15 cellular contexts compared by ENCODE assay signal in genomic region chr22:18088825-18089568, GRCh38. TPM values are rescaled to one million over a fixed set of nuclear protein-coding genes. Genes with fewer than 3 reads are reported as not detected.
DNase-seq lines count a peak whose midpoint lies in the region; ATAC-seq, FAIRE-seq and TF ChIP-seq lines count a peak whose summit lies in the region.
"Had no signal": no experiment of that assay in that cellular context is flagged by ENCODE, and none has a peak within 500 bp of the region (broad histone marks: within the 10 kb centered on the region; RNA-seq: fewer than 3 reads in every experiment).

No MANE protein-coding gene starts in this region.

- TF ChIP-seq CTCF in HepG2 (CRISPR knock-in tag; IDR thresholded peaks at IDR 0.05) = no peak
- no peak for TF ChIP-seq CTCF in right lobe of liver (IDR thresholded peaks at IDR 0.05)
- no peak for TF ChIP-seq CTCF in dorsolateral prefrontal cortex (IDR thresholded peaks at IDR 0.05 in 54 of 56, conservative IDR thresholded peaks at IDR 0.05 in 2 of 56; ENCODE audit: low read depth in 1 of 56, partially characterized antibody in 56 of 56)
- no peak for TF ChIP-seq CTCF in HFFc6 (IDR thresholded peaks at IDR 0.05)

- H3K27ac ChIP-seq in HepG2 (ENCODE audit: extremely low read length, insufficient read depth, low read length) = no peak overlapping the region
- H3K27ac ChIP-seq in right lobe of liver = no peak overlapping the region
- H3K27ac ChIP-seq in dorsolateral prefrontal cortex = peak overlapping the region in 34 of 59 donors; percentile 0 to 80 (median 23)
- H3K27ac ChIP-seq: uterus, WERI-Rb-1 had no signal

- H3K4me3 ChIP-seq in HepG2 (replicated peaks in 1 of 3; ENCODE audit: insufficient read depth in 1 of 3, low read depth in 2 of 3, low read length in 3 of 3) (no peak overlapping the region), right lobe of liver (no peak overlapping the region), dorsolateral prefrontal cortex (no peak overlapping the region)
- H3K4me3 ChIP-seq: GM23338, spleen, uterus had no signal

- in situ Hi-C loops in HepG2 (cut with HindIII; ENCODE audit: extremely low pct_ligation_motif_present, low pct_unique_long_range_greater_than_20kb) = no loop called here

- H3K9me3 ChIP-seq in HepG2 (ENCODE audit: low read length) (no peaks in the 10 kb centered on the region), right lobe of liver (no peaks in the 10 kb centered on the region)
- H3K9me3 ChIP-seq: spleen, uterus had no signal

- POLR2A ChIA-PET in HepG2 (lab: Yijun Ruan, JAX) = interaction anchor here (0.9 to 1.7 kb wide), 4 partner anchors 11 to 61 kb away, joined by 3 to 17 read pairs (median 3); partner anchors contain the start of genes PEX26 and USP18

- H3K4me2 ChIP-seq in HepG2 (ENCODE audit: low read depth, low read length) = no peak overlapping the region
- H3K4me2 ChIP-seq: GM23338 had no signal

- TF ChIP-seq POLR2A in HepG2 (IDR thresholded peaks at IDR 0.05; ENCODE audit: insufficient read depth in 1 of 2, low read depth in 2 of 2, low read length in 2 of 2) = no peak
- no peak for TF ChIP-seq POLR2A in right lobe of liver (IDR thresholded peaks at IDR 0.05)

- ATAC-seq in HepG2 = no peak
- ATAC-seq in right lobe of liver = no peak
- ATAC-seq in stimulated activated naive B cell treated with anti-CD40 and anti-IgM and Interleukin-4, amounts not matched to agents 10 μg/mL and 1 μg/mL and 100 μg/mL, for 72 hours (replicated peaks) = peak; percentile 45 to 63
- no peak for ATAC-seq in HG02763 (IDR thresholded peaks at IDR 0.05; ENCODE audit: unreplicated experiment)
- ATAC-seq: GM23338, left lobe of liver had no signal

- no peak overlapping the region for H3K4me3 Mint-ChIP-seq in IgD-negative memory B cell
- no peak overlapping the region for H3K4me3 Mint-ChIP-seq in stimulated activated naive B cell treated with anti-CD40 and anti-IgM and Interleukin-4, amounts not matched to agents 10 μg/mL and 1 μg/mL and 100 μg/mL, for 72 hours
- H3K4me3 Mint-ChIP-seq in HFFc6 = no peak overlapping the region
- H3K4me3 Mint-ChIP-seq: activated T-helper 1 cell treated with anti-CD3 and anti-CD28 coated beads, Interleukin-12 subunit alpha, Interleukin-12 subunit beta, Interleukin-2, Interleukin-4 antibody, amounts not matched to agents 30 ng/mL and 10 ng/mL and 1 ng/mL, durations not matched to agents 14 hours and 24 hours and 36 hours; GM23338 had no signal

- no peak overlapping the region for H2AFZ ChIP-seq in HepG2 (ENCODE audit: low read length)
- H2AFZ ChIP-seq: GM23338 had no signal

- H3K27ac Mint-ChIP-seq in IgD-negative memory B cell (peak overlapping the region in 2 of 3 donors; percentile 10 to 68), HFFc6 (no peak overlapping the region)
- peak overlapping the region; percentile 43 for H3K27ac Mint-ChIP-seq in stimulated activated naive B cell treated with anti-CD40 and anti-IgM and Interleukin-4, amounts not matched to agents 10 μg/mL and 1 μg/mL and 100 μg/mL, for 72 hours
- H3K27ac Mint-ChIP-seq: activated T-helper 1 cell treated with anti-CD3 and anti-CD28 coated beads, Interleukin-12 subunit alpha, Interleukin-12 subunit beta, Interleukin-2, Interleukin-4 antibody, amounts not matched to agents 30 ng/mL and 10 ng/mL and 1 ng/mL, durations not matched to agents 14 hours and 24 hours and 36 hours; GM23338 had no signal

- H3K79me2 ChIP-seq in HepG2 (ENCODE audit: insufficient read depth, low read length) = no peaks in the 10 kb centered on the region

- H3K9me3 Mint-ChIP-seq in IgD-negative memory B cell (no peaks in the 10 kb centered on the region), HFFc6 (no peaks in the 10 kb centered on the region)
- H3K9me3 Mint-ChIP-seq in stimulated activated naive B cell treated with anti-CD40 and anti-IgM and Interleukin-4, amounts not matched to agents 10 μg/mL and 1 μg/mL and 100 μg/mL, for 72 hours = no peaks in the 10 kb centered on the region
- H3K9me3 Mint-ChIP-seq: activated T-helper 1 cell treated with anti-CD3 and anti-CD28 coated beads, Interleukin-12 subunit alpha, Interleukin-12 subunit beta, Interleukin-2, Interleukin-4 antibody, amounts not matched to agents 30 ng/mL and 10 ng/mL and 1 ng/mL, durations not matched to agents 14 hours and 24 hours and 36 hours; GM23338 had no signal

- H3K27me3 ChIP-seq in HepG2 (ENCODE audit: control insufficient read depth in 1 of 2, insufficient read depth in 2 of 2, low read length in 2 of 2) (no peaks in the 10 kb centered on the region), right lobe of liver (no peaks in the 10 kb centered on the region), dorsolateral prefrontal cortex (no peaks in the 10 kb centered on the region)
- H3K27me3 ChIP-seq: spleen, uterus had no signal

- peaks cover 36% of the 10 kb centered on the region for H3K4me1 ChIP-seq in HepG2 (ENCODE audit: insufficient read depth, low read length)
- H3K4me1 ChIP-seq in right lobe of liver = peaks cover 0 to 13% (median 6%) of the 10 kb centered on the region in 4 donors

- CTCF ChIA-PET in HepG2 (lab: Yijun Ruan, JAX; ENCODE audit: low intra/inter-chr PET ratio, low total read pairs) = no interaction called here

- no peak for FAIRE-seq in HepG2 (lab: Jason Lieb, UNC)

- H3K9ac ChIP-seq in HepG2 (ENCODE audit: insufficient read depth, low read depth, low read length) = 0 out of 2 replicates have a peak overlapping the region, but pooled peaks have one; percentile 4

- no peaks in the 10 kb centered on the region for H3K27me3 Mint-ChIP-seq in IgD-negative memory B cell
- no peaks in the 10 kb centered on the region for H3K27me3 Mint-ChIP-seq in stimulated activated naive B cell treated with anti-CD40 and anti-IgM and Interleukin-4, amounts not matched to agents 10 μg/mL and 1 μg/mL and 100 μg/mL, for 72 hours
- H3K27me3 Mint-ChIP-seq in HFFc6 (ENCODE audit: insufficient read depth) = no peaks in the 10 kb centered on the region

- H3K36me3 ChIP-seq in HepG2 (replicated peaks in 1 of 2; ENCODE audit: control insufficient read depth in 1 of 2, insufficient read depth in 2 of 2, low read length in 2 of 2) = peaks cover 15 to 35% of the 10 kb centered on the region in 2 experiments
- peaks cover 0 to 25% (median 10%) of the 10 kb centered on the region in 4 donors for H3K36me3 ChIP-seq in right lobe of liver
- H3K36me3 ChIP-seq: uterus had no signal

- TF ChIP-seq EP300 in HepG2 (IDR thresholded peaks at IDR 0.05; ENCODE audit: low read depth in 2 of 2, low read length in 2 of 2) = no peak
- no peak for TF ChIP-seq EP300 in HepG2 (CRISPR knock-in tag; IDR thresholded peaks at IDR 0.05; ENCODE audit: borderline replicate concordance)

- intact Hi-C loops in HepG2 (cut with micrococcal nuclease; ENCODE audit: unreplicated experiment) (no loop called here), right lobe of liver (cut with DNase I) (no loop called here), dorsolateral prefrontal cortex (cut with DNase I) (no loop called here)

- H3K4me1 Mint-ChIP-seq in IgD-negative memory B cell = peaks cover 8 to 15% (median 14%) of the 10 kb centered on the region in 3 donors
- peaks cover 15 to 21% of the 10 kb centered on the region in 2 donors for H3K4me1 Mint-ChIP-seq in stimulated activated naive B cell treated with anti-CD40 and anti-IgM and Interleukin-4, amounts not matched to agents 10 μg/mL and 1 μg/mL and 100 μg/mL, for 72 hours
- peaks cover 9% of the 10 kb centered on the region; the same call in 1 of the 2 replicates for H3K4me1 Mint-ChIP-seq in HFFc6 (ENCODE audit: low read depth)

- DNase-seq in HepG2 (ENCODE audit: low spot score) = peak; percentile 56
- no peak for DNase-seq in right lobe of liver
- DNase-seq in dorsolateral prefrontal cortex = peak in 4 of 10 donors; percentile 35 to 57 (median 53)
- DNase-seq in stimulated activated naive B cell treated with anti-CD40 and anti-IgM and Interleukin-4, amounts not matched to agents 10 μg/mL and 1 μg/mL and 100 μg/mL, for 72 hours = no peak
- no peak for DNase-seq in HFFc6
- DNase-seq in NCI-H128 (lab: John Stamatoyannopoulos, UW; ENCODE audit: unreplicated experiment) = no peak
- DNase-seq: NCI-H2171 treated with DMSO at 0.1 percent for 48 hours, spleen, uterus, WERI-Rb-1 had no signal

- WGBS in HepG2 (ENCODE audit: low lambda C conversion rate) = 87% methylated on average over 9 of the region's 11 CpGs
- 73% methylated on average over 8 of the region's 11 CpGs for whole genome bisulfite sequencing in right lobe of liver (ENCODE audit: insufficient coverage, low coverage, low lambda C conversion rate, missing lambda C conversion rate)

- BruUV-seq in HepG2 (replicated peaks; lab: Mats Ljungman, UMichigan) = no TSS peak

- TF ChIP-seq RAD21 in HepG2 (CRISPR knock-in tag; IDR thresholded peaks at IDR 0.05) = no peak

- H3K36me3 Mint-ChIP-seq in IgD-negative memory B cell (peaks cover 9% of the 10 kb centered on the region), HFFc6 (ENCODE audit: low read depth) (peaks cover 15% of the 10 kb centered on the region)
- peaks cover 49 to 65% of the 10 kb centered on the region in 2 donors for H3K36me3 Mint-ChIP-seq in stimulated activated naive B cell treated with anti-CD40 and anti-IgM and Interleukin-4, amounts not matched to agents 10 μg/mL and 1 μg/mL and 100 μg/mL, for 72 hours

- H4K20me1 ChIP-seq in HepG2 (ENCODE audit: insufficient read depth, low read length) = no peaks in the 10 kb centered on the region

RNA-seq across cellular contexts. Expression of gene PEX26, which starts 11.2 kb away (rescaled TPM):
- 25.1 and 30.6 TPM in 2 replicates for total RNA-seq in HepG2 (2016; rRNA removed; fragmentation: Illumina TruSeq; extraction: Trizol)
- total RNA-seq in HepG2 (2016; cell fraction: cytosol; rRNA removed; fragmentation: Illumina TruSeq; extraction: Trizol; ENCODE audit: low read depth) = 3.6 and 6.1 TPM in 2 replicates
- 26.6 and 27.5 TPM in 2 replicates for total RNA-seq in HepG2 (2016; cell fraction: insoluble cytoplasmic fraction; rRNA removed; fragmentation: Illumina TruSeq; extraction: Trizol)
- total RNA-seq in HepG2 (2016; cell fraction: membrane; rRNA removed; fragmentation: Illumina TruSeq; extraction: Trizol) = 23.5 and 27.1 TPM in 2 replicates
- total RNA-seq in HepG2 (2016; cell fraction: nucleus; rRNA removed; fragmentation: Illumina TruSeq; extraction: Trizol) = 13.8 and 17.8 TPM in 2 replicates
- 10.6 and 15.4 TPM in 2 replicates for polyA plus RNA-seq in HepG2 (2011; rRNA removed)
- polyA plus RNA-seq in HepG2 (2011; cell fraction: cytosol; rRNA removed) = 12.4 and 12.5 TPM in 2 replicates
- 13.5 and 14.8 TPM in 2 replicates for polyA plus RNA-seq in HepG2 (2011; cell fraction: nucleus; rRNA removed)
- polyA plus RNA-seq in HepG2 (2012) = 13.4 and 14.4 TPM in 2 replicates
- 4.6 and 6.3 TPM in 2 replicates for polyA plus RNA-seq in HepG2 (2016; cell fraction: cytosol; fragmentation: Illumina TruSeq; extraction: Trizol; ENCODE audit: low read depth)
- polyA plus RNA-seq in HepG2 (2016; cell fraction: insoluble cytoplasmic fraction; fragmentation: Illumina TruSeq; extraction: Trizol; ENCODE audit: low read depth) = 25.9 and 26.3 TPM in 2 replicates
- polyA plus RNA-seq in HepG2 (2016; cell fraction: membrane; fragmentation: Illumina TruSeq; extraction: Trizol; ENCODE audit: low read depth) = 15.8 and 17.3 TPM in 2 replicates
- 17.9 and 18.6 TPM in 2 replicates for polyA plus RNA-seq in HepG2 (2016; cell fraction: nucleus; fragmentation: Illumina TruSeq; extraction: Trizol; ENCODE audit: insufficient read depth, low read depth)
- 35.9 and 42.8 TPM in 2 replicates for polyA minus RNA-seq in HepG2 (2011; rRNA and poly(A)+ RNA removed; ENCODE audit: low replicate concordance)
- polyA minus RNA-seq in HepG2 (2011; cell fraction: cytosol; rRNA and poly(A)+ RNA removed) = 9.6 and 11.4 TPM in 2 replicates
- 11.6 and 14.2 TPM in 2 replicates for polyA minus RNA-seq in HepG2 (2011; cell fraction: nucleus; rRNA and poly(A)+ RNA removed)
- 10 to 100 TPM; 22.7 to 42.5 (median 25.0) TPM for total RNA-seq in right lobe of liver
- 3.4 TPM for polyA plus RNA-seq in IgD-negative memory B cell
- 10 to 100 TPM; 40.8 to 77.7 (median 61.3) TPM for total RNA-seq in dorsolateral prefrontal cortex
- total RNA-seq in HFFc6 (2021; fragmentation: NEBNext Ultra II Directional; extraction: Animal tissue kit (Norgen Biotek cat#: 25700)) = 10 to 100 TPM; 38.9 to 49.8 (median 43.5) TPM

RNA-seq across cellular contexts. Expression of gene TUBA8, which starts 21.6 kb away (rescaled TPM):
- total RNA-seq in HepG2 (2016; rRNA removed; fragmentation: Illumina TruSeq; extraction: Trizol) = 0.17 and 0.35 TPM in 2 replicates
- total RNA-seq in HepG2 (2016; cell fraction: cytosol; rRNA removed; fragmentation: Illumina TruSeq; extraction: Trizol; ENCODE audit: low read depth) = 0.62 and 0.91 TPM in 2 replicates
- total RNA-seq in HepG2 (2016; cell fraction: insoluble cytoplasmic fraction; rRNA removed; fragmentation: Illumina TruSeq; extraction: Trizol) = 0.09 and 0.39 TPM in 2 replicates
- total RNA-seq in HepG2 (2016; cell fraction: membrane; rRNA removed; fragmentation: Illumina TruSeq; extraction: Trizol) = 0.62 and 0.79 TPM in 2 replicates
- total RNA-seq in HepG2 (2016; cell fraction: nucleus; rRNA removed; fragmentation: Illumina TruSeq; extraction: Trizol) = 0.34 and 0.53 TPM in 2 replicates
- polyA plus RNA-seq in HepG2 (2011; rRNA removed) = 0.69 and 0.80 TPM in 2 replicates
- polyA plus RNA-seq in HepG2 (2011; cell fraction: cytosol; rRNA removed) = 0.56 and 0.67 TPM in 2 replicates
- 1.7 and 1.8 TPM in 2 replicates for polyA plus RNA-seq in HepG2 (2011; cell fraction: nucleus; rRNA removed)
- polyA plus RNA-seq in HepG2 (2012) = 0.86 and 1.1 TPM in 2 replicates
- 0.73 and 0.76 TPM in 2 replicates for polyA plus RNA-seq in HepG2 (2016; cell fraction: cytosol; fragmentation: Illumina TruSeq; extraction: Trizol; ENCODE audit: low read depth)
- 0.26 and 0.31 TPM in 2 replicates for polyA plus RNA-seq in HepG2 (2016; cell fraction: insoluble cytoplasmic fraction; fragmentation: Illumina TruSeq; extraction: Trizol; ENCODE audit: low read depth)
- polyA plus RNA-seq in HepG2 (2016; cell fraction: membrane; fragmentation: Illumina TruSeq; extraction: Trizol; ENCODE audit: low read depth) = 0.96 and 1.0 TPM in 2 replicates
- 0.85 and 1.3 TPM in 2 replicates for polyA plus RNA-seq in HepG2 (2016; cell fraction: nucleus; fragmentation: Illumina TruSeq; extraction: Trizol; ENCODE audit: insufficient read depth, low read depth)
- polyA minus RNA-seq in HepG2 (2011; rRNA and poly(A)+ RNA removed; ENCODE audit: low replicate concordance) = 0.52 and 4.5 TPM in 2 replicates
- not detected in 2 replicates for polyA minus RNA-seq in HepG2 (2011; cell fraction: cytosol; rRNA and poly(A)+ RNA removed)
- 0.50 and 0.90 TPM in 2 replicates for polyA minus RNA-seq in HepG2 (2011; cell fraction: nucleus; rRNA and poly(A)+ RNA removed)
- 1 to 10 TPM in 4 of 6 experiments, under 1 TPM in 2; 0.58 to 4.8 (median 1.7) TPM for total RNA-seq in right lobe of liver
- 2.8 TPM for polyA plus RNA-seq in IgD-negative memory B cell
- 10 to 100 TPM; 11.7 to 80.9 (median 48.1) TPM for total RNA-seq in dorsolateral prefrontal cortex
- under 1 TPM; 0.14 to 0.43 (median 0.29) TPM for total RNA-seq in HFFc6 (2021; fragmentation: NEBNext Ultra II Directional; extraction: Animal tissue kit (Norgen Biotek cat#: 25700))

Comparison
In these comparisons a context has a peak if more than half of its experiments do, and no peak if none do; other contexts are left out.
1. ATAC-seq: peak in stimulated activated naive B cell treated with anti-CD40 and anti-IgM and Interleukin-4, amounts not matched to agents 10 μg/mL and 1 μg/mL and 100 μg/mL, for 72 hours (2 of 2); none in HepG2 (single experiment), right lobe of liver (0 of 4) and HG02763 (single experiment).
2. H3K27ac ChIP-seq: peak in dorsolateral prefrontal cortex (34 of 59); none in HepG2 (single experiment) and right lobe of liver (0 of 3).